In genomic region chr15:40331026-40331425, GRCh38 we compare ENCODE assay signal across 22 cellular contexts. TPM values are rescaled to one million over a fixed set of nuclear protein-coding genes. Genes with fewer than 3 reads are reported as not detected.
DNase-seq lines count a peak whose midpoint lies in the region; ATAC-seq, FAIRE-seq and TF ChIP-seq lines count a peak whose summit lies in the region.
"Had no signal": no experiment of that assay in that cellular context is flagged by ENCODE, and none has a peak within 500 bp of the region (broad histone marks: within the 10 kb centered on the region; RNA-seq: fewer than 3 reads in every experiment).

No MANE protein-coding gene starts in this region.

- H4K20me1 ChIP-seq in KMS-11 (ENCODE audit: insufficient read depth), result no peaks in the 10 kb centered on the region
- no peaks in the 10 kb centered on the region for H4K20me1 ChIP-seq in K562 (replicated peaks; ENCODE audit: control insufficient read depth, insufficient read depth, low read length)

- no peak overlapping the region for H4K5ac ChIP-seq in mesendoderm (ENCODE audit: low read length)

- no peaks in the 10 kb centered on the region for H3K79me1 ChIP-seq in mesendoderm (ENCODE audit: low read length)

- H2BK15ac ChIP-seq in mesendoderm (replicated peaks; ENCODE audit: low read depth), result no peak overlapping the region

- H4K8ac ChIP-seq in mesendoderm (ENCODE audit: low read depth, low read length), result no peak overlapping the region

- TF ChIP-seq POLR2A in K562 (conservative IDR thresholded peaks at IDR 0.05), result no peak
- TF ChIP-seq POLR2A in thyroid gland (IDR thresholded peaks at IDR 0.05), result no peak
- no peak for TF ChIP-seq POLR2A in vagina (IDR thresholded peaks at IDR 0.05)

- no peak overlapping the region for H2AK5ac ChIP-seq in mesendoderm (ENCODE audit: low read length)

- no peak for DNase-seq in K562 (ENCODE audit: extremely low read depth in 1 of 4, low spot score in 3 of 4)
- no peak for DNase-seq in lung (ENCODE audit: low spot score)
- peak in 1 of 2 donors; percentile 21 for DNase-seq in thyroid gland
- DNase-seq in vagina (ENCODE audit: extremely low spot score in 2 of 2), result no peak
- DNase-seq in mesendoderm, result no peak
- DNase-seq: activated CD4-positive, alpha-beta T cell treated with anti-CD3 and anti-CD28 coated beads, Interleukin-2, amount 10 ng/mL, durations not matched to agents 24 days and 14 days; activated gamma-delta T cell; effector CD4-positive, alpha-beta T cell; KG1; NCI-H1048; NCI-H2081 treated with DMSO at 0.1 percent for 48 hours; stimulated activated CD4-positive, alpha-beta T cell treated with anti-CD3 and anti-CD28 coated beads, Interleukin-2, amount 100 ng/mL, for 48 hours; stimulated activated naive CD8-positive, alpha-beta T cell treated with anti-CD3 and anti-CD28 coated beads, Interleukin-15, amount 100 ng/mL, for 72 hours; T-helper 1 cell had no signal

- ATAC-seq in K562 (peak; percentile 14), lung (ENCODE audit: insufficient read depth, low FRiP score) (no peak), GM19467 (IDR thresholded peaks at IDR 0.05; ENCODE audit: unreplicated experiment) (no peak)
- ATAC-seq: esophagus mucosa; natural killer cell treated with Interleukin-12 subunit alpha and Interleukin-12 subunit beta and Interleukin-15 and Interleukin-18, amount 100 ng/mL, for 72 hours; stimulated activated naive CD8-positive, alpha-beta T cell treated with anti-CD3 and anti-CD28 coated beads, Interleukin-15, amount 100 ng/mL, for 72 hours had no signal

- FAIRE-seq in K562 (lab: Jason Lieb, UNC), result no peak

- H3K27me3 ChIP-seq in KMS-11 (ENCODE audit: insufficient read depth, low read depth) (no peaks in the 10 kb centered on the region), K562 (ENCODE audit: control insufficient read depth in 2 of 2, insufficient read depth in 2 of 2, low read length in 2 of 2) (no peaks in the 10 kb centered on the region), lung (ENCODE audit: control insufficient read depth, insufficient read depth) (no peaks in the 10 kb centered on the region), thyroid gland (no peaks in the 10 kb centered on the region), vagina (no peaks in the 10 kb centered on the region), mesendoderm (ENCODE audit: insufficient read depth, low read length, poor library complexity) (no peaks in the 10 kb centered on the region)
- H3K27me3 ChIP-seq: adrenal gland had no signal

- H3K4me2 ChIP-seq in KMS-11, result no peak overlapping the region
- peak overlapping the region; percentile 67 for H3K4me2 ChIP-seq in K562 (ENCODE audit: insufficient read depth, low read length)
- no peak overlapping the region for H3K4me2 ChIP-seq in mesendoderm (ENCODE audit: low read length)

- CTCF ChIA-PET in K562 (lab: Yijun Ruan, JAX; ENCODE audit: low intra/inter-chr PET ratio), result no interaction called here

- H2BK120ac ChIP-seq in mesendoderm (ENCODE audit: low read depth, low read length), result no peak overlapping the region

- H3K9me3 ChIP-seq in K562 (replicated peaks; ENCODE audit: control insufficient read depth, insufficient read depth, low read depth, low read length) (no peaks in the 10 kb centered on the region), lung (ENCODE audit: control insufficient read depth in 2 of 2, insufficient read depth in 1 of 2, low read length in 1 of 2) (no peaks in the 10 kb centered on the region), thyroid gland (no peaks in the 10 kb centered on the region), vagina (no peaks in the 10 kb centered on the region)
- H3K9me3 ChIP-seq: adrenal gland had no signal

- H3K79me2 ChIP-seq in KMS-11 (ENCODE audit: insufficient read depth, low read depth), result peaks cover 12% of the 10 kb centered on the region; the same call in 1 of the 2 replicates
- peaks cover under 1% of the 10 kb centered on the region; the same call in 2 of the 3 replicates for H3K79me2 ChIP-seq in K562 (ENCODE audit: control insufficient read depth, insufficient read depth, low read length)
- H3K79me2 ChIP-seq in mesendoderm (ENCODE audit: control insufficient read depth, insufficient read depth, low read length), result no peaks in the 10 kb centered on the region

- intact Hi-C loops in K562 (cut with micrococcal nuclease), result no loop called here
- intact Hi-C loops in thyroid gland (cut with DNase I), result no loop called here
- intact Hi-C loops in vagina (cut with DNase I), result no loop called here

- H2BK5ac ChIP-seq in mesendoderm (ENCODE audit: low read length), result no peak overlapping the region

- no peak overlapping the region for H3K9ac ChIP-seq in KMS-11
- H3K9ac ChIP-seq in K562 (ENCODE audit: insufficient read depth in 1 of 2, low read depth in 2 of 2, low read length in 2 of 2), result peak overlapping the region in 1 of 2 experiments; percentile 34; a peak in 1 of 4 replicates
- no peak overlapping the region for H3K9ac ChIP-seq in mesendoderm (ENCODE audit: low read length)

- no peak overlapping the region for H3K23ac ChIP-seq in mesendoderm (ENCODE audit: low read length)

- POLR2A ChIA-PET in K562 (lab: Yijun Ruan, JAX), result interaction anchor here (0.6 to 5.1 kb wide), 4 partner anchors 10 to 433 kb away, joined by 3 to 30 read pairs (median 4); partner anchors contain the start of genes CCDC9B and DISP2

- no peaks in the 10 kb centered on the region for H3K9me1 ChIP-seq in K562 (ENCODE audit: control insufficient read depth, insufficient read depth, low read length)

- H3K4me3 ChIP-seq in KMS-11 (IDR thresholded peaks at IDR 0.05; ENCODE audit: insufficient read depth, low read depth, low read length) (no peak overlapping the region), K562 (no peak overlapping the region), lung (no peak overlapping the region), thyroid gland (replicated peaks in 1 of 3) (no peak overlapping the region), vagina (no peak overlapping the region), mesendoderm (ENCODE audit: low read length) (no peak overlapping the region)
- H3K4me3 ChIP-seq: adrenal gland, skin epidermis had no signal

- no peak overlapping the region for H3K56ac ChIP-seq in mesendoderm (ENCODE audit: low read length)

- no peaks in the 10 kb centered on the region for H3K36me3 ChIP-seq in KMS-11 (ENCODE audit: insufficient read depth)
- H3K36me3 ChIP-seq in K562 (ENCODE audit: control insufficient read depth, insufficient read depth, low read length), result peaks cover 24% of the 10 kb centered on the region
- H3K36me3 ChIP-seq in lung (ENCODE audit: control insufficient read depth in 2 of 2, insufficient read depth in 2 of 2, low read length in 2 of 2), result peaks cover 0 to 10% of the 10 kb centered on the region in 2 donors
- peaks cover 10 to 14% of the 10 kb centered on the region in 2 donors for H3K36me3 ChIP-seq in thyroid gland
- no peaks in the 10 kb centered on the region for H3K36me3 ChIP-seq in vagina
- H3K36me3 ChIP-seq in mesendoderm (ENCODE audit: control insufficient read depth, insufficient read depth, low read length), result no peaks in the 10 kb centered on the region
- H3K36me3 ChIP-seq: adrenal gland had no signal

- no peak for TF ChIP-seq RAD21 in K562 (CRISPR knock-in tag; conservative IDR thresholded peaks at IDR 0.05 in 1 of 2, IDR thresholded peaks at IDR 0.05 in 1 of 2)

- H3K18ac ChIP-seq in mesendoderm (ENCODE audit: low read length), result no peak overlapping the region

- in situ Hi-C loops in K562 (cut with MboI), result no loop called here

- H3K4ac ChIP-seq in mesendoderm (ENCODE audit: low read depth, low read length), result no peak overlapping the region

- peak overlapping the region; percentile 97; the same call in 1 of the 2 replicates for H3K27ac ChIP-seq in KMS-11
- peak overlapping the region; percentile 65 for H3K27ac ChIP-seq in K562 (ENCODE audit: extremely low read depth, low read depth, low read length)
- peak overlapping the region; percentile 64 to 76 for H3K27ac ChIP-seq in lung (ENCODE audit: low read depth in 1 of 2, low read length in 1 of 2)
- H3K27ac ChIP-seq in thyroid gland, result peak overlapping the region; percentile 95 to 99 (median 99)
- no peak overlapping the region for H3K27ac ChIP-seq in vagina
- no peak overlapping the region for H3K27ac ChIP-seq in mesendoderm (ENCODE audit: low read depth, low read length)

- no peak overlapping the region for H2AFZ ChIP-seq in KMS-11 (ENCODE audit: low read depth)
- H2AFZ ChIP-seq in K562 (ENCODE audit: low read depth, low read length), result peak overlapping the region; percentile 64

- TF ChIP-seq EP300 in K562 (IDR thresholded peaks at IDR 0.05; ENCODE audit: low read length), result no peak

- H3K4me1 ChIP-seq in KMS-11 (ENCODE audit: low read depth, poor library complexity, severe bottlenecking) (peaks cover 49% of the 10 kb centered on the region), K562 (replicated peaks in 1 of 2; ENCODE audit: control insufficient read depth in 2 of 2, insufficient read depth in 2 of 2, low read length in 2 of 2) (peaks cover 50 to 70% of the 10 kb centered on the region in 2 experiments), lung (ENCODE audit: control insufficient read depth in 2 of 2, insufficient read depth in 2 of 2, low read length in 2 of 2) (peaks cover 21 to 46% of the 10 kb centered on the region in 2 donors), thyroid gland (peaks cover 70 to 98% of the 10 kb centered on the region in 2 donors), vagina (peaks cover 39% of the 10 kb centered on the region), mesendoderm (ENCODE audit: control insufficient read depth, low read depth, low read length) (peaks cover 13% of the 10 kb centered on the region)

- no TSS peak for BruUV-seq in K562 (replicated peaks; lab: Mats Ljungman, UMichigan)

- TF ChIP-seq CTCF in KMS-11 (conservative IDR thresholded peaks at IDR 0.05; ENCODE audit: low read depth, low read length) (no peak), K562 (IDR thresholded peaks at IDR 0.05 in 2 of 3, conservative IDR thresholded peaks at IDR 0.05 in 1 of 3; ENCODE audit: insufficient read depth in 2 of 3, low read depth in 1 of 3, low read length in 3 of 3) (no peak), lung (IDR thresholded peaks at IDR 0.05; ENCODE audit: control extremely low read depth, extremely low read depth) (no peak), thyroid gland (IDR thresholded peaks at IDR 0.05) (no peak), vagina (IDR thresholded peaks at IDR 0.05) (no peak)

- WGBS in K562 (ENCODE audit: insufficient coverage, low coverage, missing lambda C conversion rate), result 50% methylated on average over 7 of the region's 7 CpGs
- WGBS in lung, 2 donors, result 93% methylated on average over 7 of the region's 7 CpGs
- WGBS in thyroid gland, 2 donors, result 86 to 92% methylated on average over 7 of the region's 7 CpGs
- no CpG with 5 or more reads among the region's 7 CpGs for WGBS in mesendoderm (ENCODE audit: extremely low coverage, insufficient coverage, low lambda C conversion rate)

RNA-seq across cellular contexts. Expression of gene INAFM2, which starts 7.5 kb away (rescaled TPM):
- 19.1 and 21.1 TPM in 2 replicates for total RNA-seq in K562 (2011; cell fraction: chromatin; rRNA removed; ENCODE audit: low replicate concordance)
- 18.6 and 23.8 TPM in 2 replicates for total RNA-seq in K562 (2011; cell fraction: nucleolus; rRNA removed)
- 30.2 and 44.3 TPM in 2 replicates for total RNA-seq in K562 (2011; cell fraction: nucleoplasm; rRNA removed)
- total RNA-seq in K562 (2014; rRNA removed) (27.1 and 27.8 TPM in 2 replicates), K562 (2014; rRNA removed; fragmentation: Illumina TruSeq; extraction: Trizol) (29.1 and 30.4 TPM in 2 replicates), K562 (2015; rRNA removed; fragmentation: Illumina TruSeq; extraction: Trizol) (29.4 and 32.1 TPM in 2 replicates), K562 (2021) (37.4 and 43.1 TPM in 2 replicates), lung (10 to 100 TPM; 12.8 to 31.1 TPM), thyroid gland (10 to 100 TPM; 47.5 to 86.9 (median 63.8) TPM), vagina (5.2 TPM)
- polyA plus RNA-seq in K562 (2011; rRNA removed) (26.7 and 27.9 TPM in 2 replicates), K562 (2014; fragmentation: Illumina TruSeq; extraction: Trizol) (20.3 and 25.5 TPM in 2 replicates), K562 (2014; fragmentation: Nextera tagmentation; extraction: Ambion mirVana) (10 to 100 TPM; 11.8 to 12.3 TPM), K562 (2014; rRNA removed) (27.2 and 28.2 TPM in 2 replicates), lung (10 to 100 TPM; 18.4 to 19.7 TPM)
- polyA plus RNA-seq in K562 (2011; cell fraction: cytosol; rRNA removed), result 12.9 and 15.5 TPM in 2 replicates
- polyA plus RNA-seq in K562 (2011; cell fraction: nucleus; rRNA removed), result 17.8 and 18.7 TPM in 2 replicates
- polyA plus RNA-seq in K562 (2012), result 20.1 and 23.2 TPM in 2 replicates
- polyA minus RNA-seq in K562 (2011; rRNA and poly(A)+ RNA removed), result 18.1 and 20.4 TPM in 2 replicates
- polyA minus RNA-seq in K562 (2011; cell fraction: cytosol; rRNA and poly(A)+ RNA removed), result 15.7 TPM in 2 replicates
- 6.6 and 16.3 TPM in 2 replicates for polyA minus RNA-seq in K562 (2011; cell fraction: nucleus; rRNA and poly(A)+ RNA removed)
- 17.9 TPM for polyA plus RNA-seq in mesendoderm (2013, experiment 1 of 2)
- polyA plus RNA-seq in mesendoderm (2013, experiment 2 of 2), result 17.4 TPM

RNA-seq across cellular contexts. Expression of gene CCDC9B, which starts 9.7 kb away (rescaled TPM):
- total RNA-seq in K562 (2011; cell fraction: chromatin; rRNA removed; ENCODE audit: low replicate concordance), result 0.76 and 1.0 TPM in 2 replicates
- 0.79 and 0.83 TPM in 2 replicates for total RNA-seq in K562 (2011; cell fraction: nucleolus; rRNA removed)
- 0.44 and 0.84 TPM in 2 replicates for total RNA-seq in K562 (2011; cell fraction: nucleoplasm; rRNA removed)
- 0.08 TPM in 1 of 2 replicates, not detected in the other for total RNA-seq in K562 (2014; rRNA removed)
- 0.36 and 0.38 TPM in 2 replicates for total RNA-seq in K562 (2014; rRNA removed; fragmentation: Illumina TruSeq; extraction: Trizol)
- total RNA-seq in K562 (2015; rRNA removed; fragmentation: Illumina TruSeq; extraction: Trizol), result 0.26 and 0.47 TPM in 2 replicates
- 0.33 and 0.56 TPM in 2 replicates for total RNA-seq in K562 (2021)
- 0.04 TPM in 2 replicates for polyA plus RNA-seq in K562 (2011; rRNA removed)
- 0.03 TPM in 1 of 2 replicates, not detected in the other for polyA plus RNA-seq in K562 (2011; cell fraction: cytosol; rRNA removed)
- 0.22 and 0.38 TPM in 2 replicates for polyA plus RNA-seq in K562 (2011; cell fraction: nucleus; rRNA removed)
- polyA plus RNA-seq in K562 (2012), result 0.35 and 1.3 TPM in 2 replicates
- polyA plus RNA-seq in K562 (2014; fragmentation: Illumina TruSeq; extraction: Trizol), result 0.16 and 0.17 TPM in 2 replicates
- polyA plus RNA-seq in K562 (2014; fragmentation: Nextera tagmentation; extraction: Ambion mirVana), result under 1 TPM; 0.01 to 0.03 TPM
- polyA plus RNA-seq in K562 (2014; rRNA removed), result 0.05 and 0.15 TPM in 2 replicates
- polyA minus RNA-seq in K562 (2011; rRNA and poly(A)+ RNA removed), result 0.06 and 0.07 TPM in 2 replicates
- polyA minus RNA-seq in K562 (2011; cell fraction: cytosol; rRNA and poly(A)+ RNA removed), result not detected in 2 replicates
- 0.54 and 1.6 TPM in 2 replicates for polyA minus RNA-seq in K562 (2011; cell fraction: nucleus; rRNA and poly(A)+ RNA removed)
- 10 to 100 TPM in 1 of 2 donors, 1 to 10 TPM in 1; 4.4 to 42.1 TPM for total RNA-seq in lung
- 10 to 100 TPM in 1 of 2 donors, 1 to 10 TPM in 1; 7.0 to 22.8 TPM for polyA plus RNA-seq in lung
- total RNA-seq in thyroid gland, result 100 to 1,000 TPM in 2 of 4 donors, 10 to 100 TPM in 2; 54.2 to 126 (median 97.5) TPM
- total RNA-seq in vagina, result 16.0 TPM
- 0.44 TPM for polyA plus RNA-seq in mesendoderm (2013, experiment 1 of 2)
- 0.29 TPM for polyA plus RNA-seq in mesendoderm (2013, experiment 2 of 2)

RNA-seq across cellular contexts. Expression of gene PHGR1, which starts 19.8 kb away (rescaled TPM):
- not detected in 2 replicates for total RNA-seq in K562 (2011; cell fraction: chromatin; rRNA removed; ENCODE audit: low replicate concordance)
- not detected in 2 replicates for total RNA-seq in K562 (2011; cell fraction: nucleolus; rRNA removed)
- not detected in 2 replicates for total RNA-seq in K562 (2011; cell fraction: nucleoplasm; rRNA removed)
- total RNA-seq in K562 (2014; rRNA removed), result not detected in 2 replicates
- not detected in 2 replicates for total RNA-seq in K562 (2014; rRNA removed; fragmentation: Illumina TruSeq; extraction: Trizol)
- total RNA-seq in K562 (2015; rRNA removed; fragmentation: Illumina TruSeq; extraction: Trizol), result not detected in 2 replicates
- 0.65 TPM in 1 of 2 replicates, not detected in the other for total RNA-seq in K562 (2021)
- not detected in 2 replicates for polyA plus RNA-seq in K562 (2011; rRNA removed)
- polyA plus RNA-seq in K562 (2011; cell fraction: cytosol; rRNA removed), result not detected in 2 replicates
- not detected in 2 replicates for polyA plus RNA-seq in K562 (2011; cell fraction: nucleus; rRNA removed)
- polyA plus RNA-seq in K562 (2012), result not detected in 2 replicates
- polyA plus RNA-seq in K562 (2014; fragmentation: Illumina TruSeq; extraction: Trizol), result not detected in 2 replicates
- polyA plus RNA-seq in K562 (2014; fragmentation: Nextera tagmentation; extraction: Ambion mirVana), result not detected
- polyA plus RNA-seq in K562 (2014; rRNA removed), result not detected in 2 replicates
- not detected in 2 replicates for polyA minus RNA-seq in K562 (2011; rRNA and poly(A)+ RNA removed)
- polyA minus RNA-seq in K562 (2011; cell fraction: cytosol; rRNA and poly(A)+ RNA removed), result not detected in 2 replicates
- polyA minus RNA-seq in K562 (2011; cell fraction: nucleus; rRNA and poly(A)+ RNA removed), result not detected in 2 replicates
- not detected for total RNA-seq in lung
- polyA plus RNA-seq in lung, result 1 to 10 TPM in 1 of 2 donors, under 1 TPM in 1; 0.84 to 1.0 TPM
- not detected for total RNA-seq in thyroid gland
- total RNA-seq in vagina, result 9.8 TPM
- not detected for polyA plus RNA-seq in mesendoderm (2013, experiment 1 of 2)
- not detected for polyA plus RNA-seq in mesendoderm (2013, experiment 2 of 2)
- total RNA-seq: activated CD4-positive, alpha-beta T cell treated with anti-CD3 and anti-CD28 coated beads, Interleukin-2, amount 10 ng/mL, durations not matched to agents 24 days and 14 days; esophagus mucosa; glomerular endothelial cell; natural killer cell treated with Interleukin-12 subunit alpha and Interleukin-12 subunit beta and Interleukin-15 and Interleukin-18, amount 100 ng/mL, for 72 hours; NCI-H460 had no signal

RNA-seq across cellular contexts. Expression of gene PLCB2, which starts 23.3 kb away (rescaled TPM):
- total RNA-seq in K562 (2011; cell fraction: chromatin; rRNA removed; ENCODE audit: low replicate concordance), result 12.9 and 33.6 TPM in 2 replicates
- total RNA-seq in K562 (2011; cell fraction: nucleolus; rRNA removed), result 15.5 and 22.3 TPM in 2 replicates
- total RNA-seq in K562 (2011; cell fraction: nucleoplasm; rRNA removed), result 11.8 and 13.5 TPM in 2 replicates
- 6.9 and 7.1 TPM in 2 replicates for total RNA-seq in K562 (2014; rRNA removed)
- 3.4 and 4.1 TPM in 2 replicates for total RNA-seq in K562 (2014; rRNA removed; fragmentation: Illumina TruSeq; extraction: Trizol)
- total RNA-seq in K562 (2015; rRNA removed; fragmentation: Illumina TruSeq; extraction: Trizol), result 10.0 and 10.8 TPM in 2 replicates
- 11.2 and 11.6 TPM in 2 replicates for total RNA-seq in K562 (2021)
- 8.0 and 25.4 TPM in 2 replicates for polyA plus RNA-seq in K562 (2011; rRNA removed)
- 10.9 and 18.6 TPM in 2 replicates for polyA plus RNA-seq in K562 (2011; cell fraction: cytosol; rRNA removed)
- 111 and 184 TPM in 2 replicates for polyA plus RNA-seq in K562 (2011; cell fraction: nucleus; rRNA removed)
- polyA plus RNA-seq in K562 (2012), result 14.5 and 45.8 TPM in 2 replicates
- polyA plus RNA-seq in K562 (2014; fragmentation: Illumina TruSeq; extraction: Trizol), result 9.0 and 9.5 TPM in 2 replicates
- under 1 TPM; 0.37 to 0.59 TPM for polyA plus RNA-seq in K562 (2014; fragmentation: Nextera tagmentation; extraction: Ambion mirVana)
- 12.3 and 13.2 TPM in 2 replicates for polyA plus RNA-seq in K562 (2014; rRNA removed)
- 6.1 and 8.4 TPM in 2 replicates for polyA minus RNA-seq in K562 (2011; rRNA and poly(A)+ RNA removed)
- 5.0 and 9.4 TPM in 2 replicates for polyA minus RNA-seq in K562 (2011; cell fraction: cytosol; rRNA and poly(A)+ RNA removed)
- polyA minus RNA-seq in K562 (2011; cell fraction: nucleus; rRNA and poly(A)+ RNA removed), result 17.9 and 45.7 TPM in 2 replicates
- total RNA-seq in lung, result 10 to 100 TPM; 17.9 to 76.7 TPM
- 10 to 100 TPM; 47.5 to 54.9 TPM for polyA plus RNA-seq in lung
- total RNA-seq in thyroid gland, result 1 to 10 TPM; 1.7 to 7.2 (median 4.1) TPM
- total RNA-seq in vagina, result 14.0 TPM
- 7.6 TPM for polyA plus RNA-seq in mesendoderm (2013, experiment 1 of 2)
- 7.0 TPM for polyA plus RNA-seq in mesendoderm (2013, experiment 2 of 2)

RNA-seq across cellular contexts. Expression of gene DISP2, which starts 27.0 kb away (rescaled TPM):
- total RNA-seq in K562 (2011; cell fraction: chromatin; rRNA removed; ENCODE audit: low replicate concordance), result 0.37 and 0.58 TPM in 2 replicates
- total RNA-seq in K562 (2011; cell fraction: nucleolus; rRNA removed), result 0.53 and 0.67 TPM in 2 replicates
- 0.23 and 0.59 TPM in 2 replicates for total RNA-seq in K562 (2011; cell fraction: nucleoplasm; rRNA removed)
- 0.08 and 0.09 TPM in 2 replicates for total RNA-seq in K562 (2014; rRNA removed)
- total RNA-seq in K562 (2014; rRNA removed; fragmentation: Illumina TruSeq; extraction: Trizol), result 0.22 and 0.29 TPM in 2 replicates
- total RNA-seq in K562 (2015; rRNA removed; fragmentation: Illumina TruSeq; extraction: Trizol), result 0.11 and 0.22 TPM in 2 replicates
- 0.74 and 0.89 TPM in 2 replicates for total RNA-seq in K562 (2021)
- 0.06 and 0.16 TPM in 2 replicates for polyA plus RNA-seq in K562 (2011; rRNA removed)
- 0.09 and 0.15 TPM in 2 replicates for polyA plus RNA-seq in K562 (2011; cell fraction: cytosol; rRNA removed)
- 0.17 and 0.68 TPM in 2 replicates for polyA plus RNA-seq in K562 (2011; cell fraction: nucleus; rRNA removed)
- 0.32 and 0.42 TPM in 2 replicates for polyA plus RNA-seq in K562 (2012)
- 0.25 and 0.29 TPM in 2 replicates for polyA plus RNA-seq in K562 (2014; fragmentation: Illumina TruSeq; extraction: Trizol)
- under 1 TPM in 1 of 2 experiments, not detected in 1; 0.08 TPM for polyA plus RNA-seq in K562 (2014; fragmentation: Nextera tagmentation; extraction: Ambion mirVana)
- 0.08 and 0.09 TPM in 2 replicates for polyA plus RNA-seq in K562 (2014; rRNA removed)
- 0.09 and 0.49 TPM in 2 replicates for polyA minus RNA-seq in K562 (2011; rRNA and poly(A)+ RNA removed)
- polyA minus RNA-seq in K562 (2011; cell fraction: cytosol; rRNA and poly(A)+ RNA removed), result 0.19 and 0.27 TPM in 2 replicates
- polyA minus RNA-seq in K562 (2011; cell fraction: nucleus; rRNA and poly(A)+ RNA removed), result 0.33 and 0.40 TPM in 2 replicates
- total RNA-seq in lung, result 1 to 10 TPM in 1 of 2 donors, under 1 TPM in 1; 0.23 to 1.3 TPM
- polyA plus RNA-seq in lung, result 1 to 10 TPM in 1 of 2 donors, under 1 TPM in 1; 0.06 to 2.5 TPM
- 1 to 10 TPM in 3 of 4 donors, under 1 TPM in 1; 0.81 to 5.9 (median 3.6) TPM for total RNA-seq in thyroid gland
- 0.74 TPM for total RNA-seq in vagina
- 1.6 TPM for polyA plus RNA-seq in mesendoderm (2013, experiment 1 of 2)
- polyA plus RNA-seq in mesendoderm (2013, experiment 2 of 2), result 1.1 TPM

Comparison
In these comparisons a context has a peak if more than half of its experiments do, and no peak if none do; other contexts are left out.
1. H3K27ac ChIP-seq: peak in KMS-11 (single experiment), K562 (single experiment), lung (2 of 2) and thyroid gland (3 of 3); none in vagina (single experiment) and mesendoderm (single experiment).